In genomic region chr15:99963096-99963825, GRCh38 we compare ENCODE assay signal across 17 cellular contexts.
DNase-seq lines count a peak whose midpoint lies in the region; ATAC-seq and TF ChIP-seq lines count a peak whose summit lies in the region.
"Had no signal": no experiment of that assay in that cellular context is flagged by ENCODE, and none has a peak within 500 bp of the region (broad histone marks: within the 10 kb centered on the region; RNA-seq: fewer than 3 reads in every experiment).

No MANE protein-coding gene starts in this region.

- H3K9me3 ChIP-seq in upper lobe of right lung, result no peaks in the 10 kb centered on the region
- H3K9me3 ChIP-seq: breast epithelium, transverse colon had no signal

- peak; percentile 24 for DNase-seq in activated CD8-positive, alpha-beta memory T cell treated with anti-CD3 and anti-CD28 coated beads for 24 hours
- no peak for DNase-seq in activated CD8-positive, alpha-beta memory T cell treated with anti-CD3 and anti-CD28 coated beads, Interleukin-2, amount 50 U/mL, for 4 hours
- DNase-seq in amniotic epithelial cell (ENCODE audit: low read depth), result peak; percentile 40
- DNase-seq in islet precursor cell, result peak; percentile 18
- DNase-seq in upper lobe of right lung, result peak; percentile 44
- DNase-seq in NCI-H1092 (lab: John Stamatoyannopoulos, UW), result no peak
- DNase-seq in NCI-H1105 treated with DMSO at 0.1 percent for 48 hours (lab: John Stamatoyannopoulos, UW), result no peak
- DNase-seq in inferior parietal cortex (ENCODE audit: extremely low spot score), result no peak
- DNase-seq: activated CD4-positive, alpha-beta T cell treated with anti-CD3 and anti-CD28 coated beads, Interleukin-2, amount 10 ng/mL, durations not matched to agents 24 days and 14 days; DMS 273 treated with DMSO at 0.1 percent for 48 hours; NCI-H1105; NCI-H510A treated with DMSO at 0.1 percent for 48 hours; nucleus accumbens; RPMI8226; transverse colon had no signal

- no peak overlapping the region for H3K27ac ChIP-seq in upper lobe of right lung
- H3K27ac ChIP-seq: breast epithelium, transverse colon had no signal

- no peak for TF ChIP-seq CTCF in upper lobe of right lung (IDR thresholded peaks at IDR 0.05)

- no peaks in the 10 kb centered on the region for H3K36me3 ChIP-seq in upper lobe of right lung
- H3K36me3 ChIP-seq: breast epithelium, transverse colon had no signal

- no peaks in the 10 kb centered on the region for H3K4me1 ChIP-seq in upper lobe of right lung
- H3K4me1 ChIP-seq: breast epithelium had no signal

- intact Hi-C loops in upper lobe of right lung (cut with DNase I), result no loop called here

- H3K27me3 ChIP-seq in upper lobe of right lung, result no peaks in the 10 kb centered on the region
- H3K27me3 ChIP-seq: breast epithelium had no signal

- H3K4me3 ChIP-seq in upper lobe of right lung, result no peak overlapping the region
- H3K4me3 ChIP-seq: breast epithelium, GM23338, transverse colon had no signal

- ATAC-seq in upper lobe of right lung, result no peak
- ATAC-seq: GM23338 had no signal

Comparison
In these comparisons a context has a peak if more than half of its experiments do, and no peak if none do; other contexts are left out.
1. DNase-seq: peak in activated CD8-positive, alpha-beta memory T cell treated with anti-CD3 and anti-CD28 coated beads for 24 hours (single experiment), amniotic epithelial cell (single experiment), islet precursor cell (single experiment) and upper lobe of right lung (single experiment); none in activated CD8-positive, alpha-beta memory T cell treated with anti-CD3 and anti-CD28 coated beads, Interleukin-2, amount 50 U/mL, for 4 hours (single experiment), NCI-H1092 (single experiment), NCI-H1105 treated with DMSO at 0.1 percent for 48 hours (single experiment) and inferior parietal cortex (single experiment).